25 cellular contexts compared by ENCODE assay signal in the genomic region with DNA sequence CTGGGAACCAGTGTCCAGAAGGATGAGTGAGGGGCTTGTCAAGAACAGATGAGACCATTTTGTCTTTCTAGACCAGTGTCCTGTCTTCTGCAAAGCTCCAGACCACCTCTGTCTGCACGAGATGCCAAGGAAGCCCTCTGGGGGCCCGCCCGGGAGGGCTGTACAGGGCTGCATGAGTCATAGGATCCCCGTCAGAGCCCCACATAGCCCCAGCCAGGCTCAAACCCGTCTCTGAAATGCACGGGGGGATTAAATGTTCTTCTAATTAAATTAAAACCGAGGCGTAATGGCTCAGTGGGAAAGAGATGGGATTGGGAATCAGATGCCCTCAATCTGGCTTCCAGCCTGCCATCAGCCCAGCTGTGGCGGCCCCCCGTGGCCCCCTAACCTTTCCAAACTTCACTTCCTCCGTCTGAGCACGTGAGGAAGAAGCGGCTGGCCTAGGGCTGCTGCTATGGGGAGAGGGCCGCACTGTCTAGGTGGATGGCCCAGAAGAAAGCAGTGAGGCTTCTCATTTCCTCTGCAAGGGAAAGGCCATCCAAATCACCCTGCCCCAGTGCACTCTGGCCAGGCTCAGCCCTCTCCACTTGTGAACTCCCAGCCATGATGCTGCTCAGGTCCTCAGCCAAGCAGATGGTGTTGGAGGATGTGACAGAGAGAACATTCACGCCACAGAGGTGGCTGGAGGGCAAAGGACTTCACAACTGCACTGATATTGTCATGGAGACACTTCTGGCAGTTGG. TPM values are rescaled to one million over a fixed set of nuclear protein-coding genes. Genes with fewer than 3 reads are reported as not detected.
DNase-seq lines count a peak whose midpoint lies in the region; FAIRE-seq and TF ChIP-seq lines count a peak whose summit lies in the region.
"Had no signal": no experiment of that assay in that cellular context is flagged by ENCODE, and none has a peak within 500 bp of the region (broad histone marks: within the 10 kb centered on the region; RNA-seq: fewer than 3 reads in every experiment).

No MANE protein-coding gene starts in this region.

- H3K27ac ChIP-seq in WERI-Rb-1 (no peak overlapping the region), esophagus muscularis mucosa (replicated peaks in 1 of 4) (no peak overlapping the region), stomach (peak overlapping the region in 1 of 5 donors; percentile 49), caudate nucleus (ENCODE audit: low read depth, low read length) (no peak overlapping the region)
- H3K27ac ChIP-seq: neutrophil, SJSA1, thyroid gland had no signal

- 79% methylated on average over 15 of the region's 15 CpGs for WGBS in esophagus muscularis mucosa
- 86 to 91% (median 89%) methylated on average over 10 to 15 of the region's 15 CpGs for WGBS in stomach, 5 donors

- DNase-seq in WERI-Rb-1 = peak; percentile 23
- DNase-seq in esophagus muscularis mucosa (ENCODE audit: extremely low spot score) = peak; percentile 53
- peak; percentile 64 for DNase-seq in mesenteric fat pad (ENCODE audit: low spot score)
- DNase-seq in stomach = peak; percentile 17
- DNase-seq in GM12891 (ENCODE audit: insufficient read length, low spot score) = no peak
- no peak for DNase-seq in HTR-8/SVneo (ENCODE audit: insufficient read length, low spot score)
- DNase-seq in caudate nucleus (lab: John Stamatoyannopoulos, UW) = no peak
- DNase-seq: activated naive CD4-positive, alpha-beta T cell treated with anti-CD3 and anti-CD28 coated beads for 36 hours; amygdala; HFFc6; KBM-7; MM.1S; NCI-H1436; NCI-H2107; NCI-H446 treated with DMSO at 0.1 percent for 48 hours; NK-92 treated with Interleukin-12 subunit alpha and Interleukin-12 subunit beta, amount 100 ng/mL, for 24 hours; stimulated activated naive CD8-positive, alpha-beta T cell treated with anti-CD3 and anti-CD28 coated beads, Interleukin-15, Interleukin-2, amounts not matched to agents 100 U/mL and 50 U/mL, for 24 hours; T-helper 1 cell; thyroid gland had no signal

- TF ChIP-seq CTCF in WERI-Rb-1 (IDR thresholded peaks at IDR 0.05; ENCODE audit: low read depth, low read length) (no peak), esophagus muscularis mucosa (IDR thresholded peaks at IDR 0.05) (no peak), stomach (IDR thresholded peaks at IDR 0.05) (no peak)

- FAIRE-seq in GM12891 (lab: Jason Lieb, UNC) = no peak
- FAIRE-seq in HTR-8/SVneo (lab: Jason Lieb, UNC) = no peak
- FAIRE-seq: D721Med, endometrium, TTC549 had no signal

- intact Hi-C loops in esophagus muscularis mucosa (cut with DNase I) = no loop called here
- intact Hi-C loops in stomach (cut with DNase I; ENCODE audit: low total_unique reads) = no loop called here

- TF ChIP-seq EP300 in esophagus muscularis mucosa (IDR thresholded peaks at IDR 0.05) (no peak), stomach (IDR thresholded peaks at IDR 0.05) (no peak)

- H3K4me3 ChIP-seq in WERI-Rb-1 (ENCODE audit: low read depth, low read length) (no peak overlapping the region), esophagus muscularis mucosa (no peak overlapping the region), stomach (no peak overlapping the region)
- H3K4me3 ChIP-seq: breast epithelium, SJSA1, thyroid gland had no signal

- TF ChIP-seq POLR2A in esophagus muscularis mucosa (IDR thresholded peaks at IDR 0.05; ENCODE audit: low read depth) (no peak), stomach (IDR thresholded peaks at IDR 0.05) (no peak), GM12891 (IDR thresholded peaks at IDR 0.05; ENCODE audit: low read depth, low read length) (no peak)

- H3K9me3 ChIP-seq in WERI-Rb-1 (ENCODE audit: severe bottlenecking) (no peaks in the 10 kb centered on the region), esophagus muscularis mucosa (peaks cover 0 to 2% (median 0%) of the 10 kb centered on the region in 4 donors), stomach (peaks cover 0 to 6% (median 2%) of the 10 kb centered on the region in 4 donors)
- H3K9me3 ChIP-seq: neutrophil, thyroid gland had no signal

- H3K4me1 ChIP-seq in esophagus muscularis mucosa (peaks cover 0 to 13% (median 7%) of the 10 kb centered on the region in 4 donors), stomach (peaks cover 0 to 25% (median 0%) of the 10 kb centered on the region in 4 donors)
- H3K4me1 ChIP-seq: breast epithelium, SJSA1, thyroid gland had no signal

- H3K27me3 ChIP-seq in WERI-Rb-1 (ENCODE audit: insufficient read depth, low read depth, severe bottlenecking) = no peaks in the 10 kb centered on the region
- no peaks in the 10 kb centered on the region for H3K27me3 ChIP-seq in esophagus muscularis mucosa
- no peaks in the 10 kb centered on the region for H3K27me3 ChIP-seq in stomach
- H3K27me3 ChIP-seq: breast epithelium, neutrophil, SJSA1, thyroid gland had no signal

- H3K36me3 ChIP-seq in WERI-Rb-1 (no peaks in the 10 kb centered on the region; the same call in 1 of the 2 replicates), esophagus muscularis mucosa (peaks cover 0 to 20% (median 3%) of the 10 kb centered on the region in 4 donors), stomach (peaks cover 0 to 58% (median 41%) of the 10 kb centered on the region in 4 donors)
- H3K36me3 ChIP-seq: breast epithelium, thyroid gland had no signal

TF ChIP-seq in GM12891, 5 proteins besides CTCF, POLR2A, EP300 and RAD21:
- no peak for TF ChIP-seq SPI1 (IDR thresholded peaks at IDR 0.05; ENCODE audit: low read depth, low read length)
- TF ChIP-seq PAX5 (IDR thresholded peaks at IDR 0.05; ENCODE audit: insufficient read depth, low read length, severe bottlenecking) = no peak
- no peak for TF ChIP-seq POLR2AphosphoS5 (IDR thresholded peaks at IDR 0.05; ENCODE audit: low read depth, low read length)

RNA-seq across cellular contexts. Expression of a gene that starts 32.8 kb away (rescaled TPM):
- total RNA-seq in esophagus muscularis mucosa (1 to 10 TPM in 2 of 4 donors, under 1 TPM in 2; 0.66 to 2.5 (median 1.3) TPM), mesenteric fat pad (3.0 TPM), stomach (10 to 100 TPM in 1 of 5 donors, 1 to 10 TPM in 4; 2.2 to 15.1 (median 2.3) TPM)
- polyA plus RNA-seq in stomach = under 1 TPM; under 0.01 to 0.12 (median 0.05) TPM
- polyA plus RNA-seq in GM12891 (2012; ENCODE audit: low read depth, missing spikeins) = 0.10 TPM

Comparison
In these comparisons a context has a peak if more than half of its experiments do, and no peak if none do; other contexts are left out.
1. DNase-seq: peak in WERI-Rb-1 (single experiment), esophagus muscularis mucosa (single experiment), mesenteric fat pad (single experiment) and stomach (single experiment); none in GM12891 (single experiment), HTR-8/SVneo (single experiment) and caudate nucleus (0 of 61).